In genomic region chr20:56606174-56606945, GRCh38 we compare ENCODE assay signal across 25 cellular contexts. TPM values are rescaled to one million over a fixed set of nuclear protein-coding genes. Genes with fewer than 3 reads are reported as not detected.
DNase-seq lines count a peak whose midpoint lies in the region; ATAC-seq and TF ChIP-seq lines count a peak whose summit lies in the region.
"Had no signal": no experiment of that assay in that cellular context is flagged by ENCODE, and none has a peak within 500 bp of the region (broad histone marks: within the 10 kb centered on the region; RNA-seq: fewer than 3 reads in every experiment).

No MANE protein-coding gene starts in this region.

- H3K4me3 Mint-ChIP-seq in activated CD8-positive, alpha-beta T cell treated with anti-CD3 and anti-CD28 coated beads, Interleukin-2, amount 10 ng/mL, durations not matched to agents 7 days and 5 days: no peak overlapping the region
- H3K4me3 Mint-ChIP-seq in activated CD4-positive, alpha-beta T cell treated with anti-CD3 and anti-CD28 coated beads, Interleukin-2, amount 10 ng/mL, durations not matched to agents 24 days and 14 days: no peak overlapping the region
- H3K4me3 Mint-ChIP-seq: activated naive CD4-positive, alpha-beta T cell treated with anti-CD3 and anti-CD28 coated beads for 36 hours; activated T-cell treated with anti-CD3 and anti-CD28 coated beads, Interleukin-2, amount 50 U/mL, for 4 hours; CD4-positive, alpha-beta memory T cell; nephron; stimulated activated naive B cell treated with anti-CD40 and anti-IgM and Interleukin-4, amounts not matched to agents 10 μg/mL and 1 μg/mL and 100 μg/mL, for 72 hours had no signal

- H2AFZ ChIP-seq in PC-9: peak overlapping the region; percentile 20; the same call in 1 of the 2 replicates

- H3K4me1 ChIP-seq in PC-9 (replicated peaks; ENCODE audit: insufficient read depth) (peaks cover 65% of the 10 kb centered on the region), thyroid gland (peaks cover 10 to 15% of the 10 kb centered on the region in 2 donors)
- H3K4me1 ChIP-seq: Peyer's patch had no signal

- H3K27me3 ChIP-seq in PC-9 (ENCODE audit: insufficient read depth, low read depth) (no peaks in the 10 kb centered on the region), thyroid gland (no peaks in the 10 kb centered on the region)
- H3K27me3 ChIP-seq: dorsolateral prefrontal cortex, Peyer's patch had no signal

- TSS peak; percentile 98 for BruUV-seq in PC-9 (replicated peaks; lab: Mats Ljungman, UMichigan)

- peak overlapping the region; percentile 83 for H3K4me2 ChIP-seq in PC-9
- H3K4me2 ChIP-seq: SK-N-SH had no signal

- TF ChIP-seq CTCF in PC-9 (conservative IDR thresholded peaks at IDR 0.05) (no peak), thyroid gland (IDR thresholded peaks at IDR 0.05) (no peak)

- CTCF ChIA-PET in PC-9 (lab: Charles Lee): interaction anchor here (0.6 to 1.0 kb wide), 4 partner anchors 19 to 28 kb away, joined by 4 to 6 read pairs (median 6); no protein-coding TSS in a partner anchor
- CTCF ChIA-PET in activated CD8-positive, alpha-beta T cell treated with anti-CD3 and anti-CD28 coated beads, Interleukin-2, amount 10 ng/mL, durations not matched to agents 7 days and 5 days (lab: Charles Lee): interaction anchor here (0.6 kb wide), 1 partner anchor 15 kb away, joined by 3 read pairs; no protein-coding TSS in a partner anchor

- H3K4me1 Mint-ChIP-seq in activated CD8-positive, alpha-beta T cell treated with anti-CD3 and anti-CD28 coated beads, Interleukin-2, amount 10 ng/mL, durations not matched to agents 7 days and 5 days (ENCODE audit: low read depth): no peaks in the 10 kb centered on the region
- H3K4me1 Mint-ChIP-seq in activated CD4-positive, alpha-beta T cell treated with anti-CD3 and anti-CD28 coated beads, Interleukin-2, amount 10 ng/mL, durations not matched to agents 24 days and 14 days: no peaks in the 10 kb centered on the region
- H3K4me1 Mint-ChIP-seq: CD4-positive, alpha-beta memory T cell; nephron; stimulated activated naive B cell treated with anti-CD40 and anti-IgM and Interleukin-4, amounts not matched to agents 10 μg/mL and 1 μg/mL and 100 μg/mL, for 72 hours had no signal

- DNase-seq in ELR (ENCODE audit: low read depth) (peak; percentile 39), PC-9 (peak; percentile 95 to 98), islet precursor cell (peak; percentile 88), thyroid gland (peak; percentile 80 to 87), retina (no peak)
- no peak for DNase-seq in activated CD8-positive, alpha-beta T cell treated with anti-CD3 and anti-CD28 coated beads, Interleukin-2, amount 10 ng/mL, durations not matched to agents 7 days and 5 days
- no peak for DNase-seq in activated CD4-positive, alpha-beta T cell treated with anti-CD3 and anti-CD28 coated beads, Interleukin-2, amount 10 ng/mL, durations not matched to agents 24 days and 14 days
- DNase-seq: activated CD4-positive, CD25-positive, alpha-beta regulatory T cell; activated naive CD4-positive, alpha-beta T cell treated with anti-CD3 and anti-CD28 coated beads for 36 hours; activated T-cell treated with anti-CD3 and anti-CD28 coated beads, Interleukin-2, amount 50 U/mL, for 4 hours; anterior cingulate cortex; CD4-positive, alpha-beta memory T cell; central memory CD4-positive, alpha-beta T cell; DMS53; dorsolateral prefrontal cortex; foreskin melanocyte; H7; MV-4-11; NCI-H187; SK-N-SH; stimulated activated naive B cell treated with anti-CD40 and anti-IgM and Interleukin-4, amounts not matched to agents 10 μg/mL and 1 μg/mL and 100 μg/mL, for 72 hours; T-helper 9 cell had no signal

- H3K79me2 ChIP-seq in PC-9 (ENCODE audit: low read depth): no peaks in the 10 kb centered on the region

- ATAC-seq in activated CD8-positive, alpha-beta T cell treated with anti-CD3 and anti-CD28 coated beads, Interleukin-2, amount 10 ng/mL, durations not matched to agents 7 days and 5 days: no peak
- no peak for ATAC-seq in GM19395 (IDR thresholded peaks at IDR 0.05; ENCODE audit: unreplicated experiment)
- ATAC-seq: activated T-cell treated with anti-CD3 and anti-CD28 coated beads, Interleukin-2, amount 50 U/mL, for 4 hours; stimulated activated naive B cell treated with anti-CD40 and anti-IgM and Interleukin-4, amounts not matched to agents 10 μg/mL and 1 μg/mL and 100 μg/mL, for 72 hours had no signal

- no peak for TF ChIP-seq POLR2A in thyroid gland (IDR thresholded peaks at IDR 0.05)

- no peak overlapping the region for H3K27ac Mint-ChIP-seq in activated CD8-positive, alpha-beta T cell treated with anti-CD3 and anti-CD28 coated beads, Interleukin-2, amount 10 ng/mL, durations not matched to agents 7 days and 5 days
- no peak overlapping the region for H3K27ac Mint-ChIP-seq in activated CD4-positive, alpha-beta T cell treated with anti-CD3 and anti-CD28 coated beads, Interleukin-2, amount 10 ng/mL, durations not matched to agents 24 days and 14 days
- H3K27ac Mint-ChIP-seq: activated naive CD4-positive, alpha-beta T cell treated with anti-CD3 and anti-CD28 coated beads for 36 hours; CD4-positive, alpha-beta memory T cell; nephron; stimulated activated naive B cell treated with anti-CD40 and anti-IgM and Interleukin-4, amounts not matched to agents 10 μg/mL and 1 μg/mL and 100 μg/mL, for 72 hours had no signal

- H3K27ac ChIP-seq in PC-9: peak overlapping the region; percentile 94
- H3K27ac ChIP-seq in thyroid gland: peak overlapping the region in 2 of 3 donors; percentile 68 to 76
- H3K27ac ChIP-seq: dorsolateral prefrontal cortex, Peyer's patch had no signal

- H3K9me2 ChIP-seq in PC-9 (ENCODE audit: insufficient read depth): no peaks in the 10 kb centered on the region
- H3K9me2 ChIP-seq: SK-N-SH had no signal

- H3K36me3 Mint-ChIP-seq in activated CD8-positive, alpha-beta T cell treated with anti-CD3 and anti-CD28 coated beads, Interleukin-2, amount 10 ng/mL, durations not matched to agents 7 days and 5 days (ENCODE audit: low read depth): no peaks in the 10 kb centered on the region
- H3K36me3 Mint-ChIP-seq in activated CD4-positive, alpha-beta T cell treated with anti-CD3 and anti-CD28 coated beads, Interleukin-2, amount 10 ng/mL, durations not matched to agents 24 days and 14 days (ENCODE audit: low read depth): no peaks in the 10 kb centered on the region
- H3K36me3 Mint-ChIP-seq: CD4-positive, alpha-beta memory T cell; stimulated activated naive B cell treated with anti-CD40 and anti-IgM and Interleukin-4, amounts not matched to agents 10 μg/mL and 1 μg/mL and 100 μg/mL, for 72 hours had no signal

- peak overlapping the region; percentile 25; the same call in 1 of the 2 replicates for H3K4me3 ChIP-seq in PC-9
- no peak overlapping the region for H3K4me3 ChIP-seq in thyroid gland (replicated peaks in 1 of 3)
- H3K4me3 ChIP-seq: dorsolateral prefrontal cortex, Peyer's patch had no signal

- 59 to 61% methylated on average over 8 of the region's 8 CpGs for WGBS in thyroid gland, 2 donors

- intact Hi-C loops in PC-9 (cut with micrococcal nuclease; ENCODE audit: unreplicated experiment): loop anchor here (1.0 to 2.0 kb wide), 4 partner anchors 14 to 52 kb away; no protein-coding TSS in a partner anchor
- intact Hi-C loops in thyroid gland (cut with DNase I): no loop called here
- intact Hi-C loops in activated CD4-positive, alpha-beta T cell treated with anti-CD3 and anti-CD28 coated beads, Interleukin-2, amount 10 ng/mL, durations not matched to agents 24 days and 14 days (cut with micrococcal nuclease): no loop called here

- no peaks in the 10 kb centered on the region for H3K9me3 Mint-ChIP-seq in activated CD8-positive, alpha-beta T cell treated with anti-CD3 and anti-CD28 coated beads, Interleukin-2, amount 10 ng/mL, durations not matched to agents 7 days and 5 days (ENCODE audit: insufficient read depth)
- H3K9me3 Mint-ChIP-seq in activated CD4-positive, alpha-beta T cell treated with anti-CD3 and anti-CD28 coated beads, Interleukin-2, amount 10 ng/mL, durations not matched to agents 24 days and 14 days: no peaks in the 10 kb centered on the region
- H3K9me3 Mint-ChIP-seq: activated naive CD4-positive, alpha-beta T cell treated with anti-CD3 and anti-CD28 coated beads for 36 hours; activated T-cell treated with anti-CD3 and anti-CD28 coated beads, Interleukin-2, amount 50 U/mL, for 4 hours; CD4-positive, alpha-beta memory T cell; nephron; stimulated activated naive B cell treated with anti-CD40 and anti-IgM and Interleukin-4, amounts not matched to agents 10 μg/mL and 1 μg/mL and 100 μg/mL, for 72 hours had no signal

- POLR2A ChIA-PET in PC-9 (lab: Charles Lee; ENCODE audit: unreplicated experiment): interaction anchor here (0.5 to 1.0 kb wide), 7 partner anchors 19 to 889 kb away, joined by 3 to 8 read pairs (median 3); partner anchors contain the start of gene TFAP2C
- POLR2A ChIA-PET in activated CD8-positive, alpha-beta T cell treated with anti-CD3 and anti-CD28 coated beads, Interleukin-2, amount 10 ng/mL, durations not matched to agents 7 days and 5 days (lab: Charles Lee): no interaction called here

- no peaks in the 10 kb centered on the region for H3K36me3 ChIP-seq in PC-9 (ENCODE audit: low read depth)
- H3K36me3 ChIP-seq in thyroid gland: no peaks in the 10 kb centered on the region
- H3K36me3 ChIP-seq: Peyer's patch had no signal

- H3K9me3 ChIP-seq in PC-9 (ENCODE audit: insufficient read depth, low read depth) (no peaks in the 10 kb centered on the region), thyroid gland (no peaks in the 10 kb centered on the region)
- H3K9me3 ChIP-seq: Peyer's patch, SK-N-SH had no signal

- H3K27me3 Mint-ChIP-seq in activated CD8-positive, alpha-beta T cell treated with anti-CD3 and anti-CD28 coated beads, Interleukin-2, amount 10 ng/mL, durations not matched to agents 7 days and 5 days (ENCODE audit: low read depth): no peaks in the 10 kb centered on the region
- H3K27me3 Mint-ChIP-seq in activated CD4-positive, alpha-beta T cell treated with anti-CD3 and anti-CD28 coated beads, Interleukin-2, amount 10 ng/mL, durations not matched to agents 24 days and 14 days: peaks cover 2% of the 10 kb centered on the region

- no peaks in the 10 kb centered on the region for H4K20me1 ChIP-seq in PC-9 (ENCODE audit: insufficient read depth)

- peaks cover 45% of the 10 kb centered on the region for H3F3A ChIP-seq in PC-9 (ENCODE audit: insufficient read depth, low read depth)

RNA-seq across cellular contexts. Expression of gene TFAP2C, which starts 22.7 kb away (rescaled TPM):
- total RNA-seq in PC-9 (2021): 27.8 and 34.8 TPM in 2 replicates
- 1 to 10 TPM; 3.2 to 6.9 (median 5.2) TPM for total RNA-seq in thyroid gland
- total RNA-seq in activated CD8-positive, alpha-beta T cell treated with anti-CD3 and anti-CD28 coated beads, Interleukin-2, amount 10 ng/mL, durations not matched to agents 7 days and 5 days: not detected
- total RNA-seq in activated CD4-positive, alpha-beta T cell treated with anti-CD3 and anti-CD28 coated beads, Interleukin-2, amount 10 ng/mL, durations not matched to agents 24 days and 14 days: not detected in 2 replicates
- total RNA-seq: activated naive CD4-positive, alpha-beta T cell treated with anti-CD3 and anti-CD28 coated beads for 36 hours; activated T-cell treated with anti-CD3 and anti-CD28 coated beads, Interleukin-2, amount 50 U/mL, for 4 hours; CD4-positive, alpha-beta memory T cell; Peyer's patch had no signal

Comparison
In these comparisons a context has a peak if more than half of its experiments do, and no peak if none do; other contexts are left out.
1. DNase-seq: peak in ELR (single experiment), PC-9 (2 of 2), islet precursor cell (single experiment) and thyroid gland (2 of 2); none in retina (single experiment), activated CD8-positive, alpha-beta T cell treated with anti-CD3 and anti-CD28 coated beads, Interleukin-2, amount 10 ng/mL, durations not matched to agents 7 days and 5 days (single experiment) and activated CD4-positive, alpha-beta T cell treated with anti-CD3 and anti-CD28 coated beads, Interleukin-2, amount 10 ng/mL, durations not matched to agents 24 days and 14 days (single experiment).